In the genomic region with DNA sequence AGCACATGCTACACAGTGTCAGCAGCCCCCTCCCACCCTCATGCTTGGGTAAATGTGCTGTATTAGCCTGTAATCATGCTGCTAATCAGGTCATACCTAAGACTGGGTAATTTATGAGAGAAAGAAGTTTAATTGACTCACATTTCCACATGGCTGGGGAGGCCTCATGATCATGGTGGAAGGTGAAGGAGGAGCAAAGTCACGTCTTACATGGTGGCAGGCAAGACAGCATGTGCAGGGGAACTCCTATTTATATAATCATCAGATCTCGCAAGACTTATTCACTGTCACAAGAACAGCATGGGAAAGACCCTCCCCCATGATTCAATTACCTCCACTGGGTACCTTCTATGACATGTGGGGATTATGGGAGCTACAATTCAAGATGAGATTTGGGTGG, we compare ENCODE assay signal across 5 cellular contexts. TPM values are rescaled to one million over a fixed set of nuclear protein-coding genes. Genes with fewer than 3 reads are reported as not detected.
"Had no signal": no experiment of that assay in that cellular context is flagged by ENCODE, and none has a peak within 500 bp of the region (broad histone marks: within the 10 kb centered on the region; RNA-seq: fewer than 3 reads in every experiment).

No MANE protein-coding gene starts in this region.

RNA-seq across cellular contexts. Expression of a gene that starts 44.0 kb away (rescaled TPM):
- total RNA-seq: activated naive CD4-positive, alpha-beta T cell treated with anti-CD3 and anti-CD28 coated beads for 36 hours; activated naive CD8-positive, alpha-beta T cell treated with anti-CD3 and anti-CD28 coated beads for 36 hours; activated naive CD8-positive, alpha-beta T cell treated with anti-CD3 and anti-CD28 coated beads, Interleukin-2, amount 10 ng/mL, durations not matched to agents 7 days and 5 days; activated T-helper 2 cell treated with anti-CD3 and anti-CD28 coated beads, Interferon-gamma antibody, Interleukin-2, Interleukin-4, amounts not matched to agents 10 μg/mL and 5 μg/mL and 100 μg/mL, durations not matched to agents 14 hours and 24 hours and 36 hours had no signal
- polyA plus RNA-seq: cardiac muscle cell had no signal
